In genomic region chr6:111610548-111611172, GRCh38 we compare ENCODE assay signal across 1 cellular context.
TF ChIP-seq lines count a peak whose summit lies in the region.

No MANE protein-coding gene starts in this region.

TF ChIP-seq in HepG2, 621 proteins besides CTCF, POLR2A, EP300 and RAD21 (continued from another document and continues in another):
- TF ChIP-seq BCLAF1 (IDR thresholded peaks at IDR 0.05), result no peak
- no peak for TF ChIP-seq SYNCRIP (IDR thresholded peaks at IDR 0.05; ENCODE audit: insufficient read depth, low read depth, low read length)
- TF ChIP-seq RFX3 (CRISPR knock-in tag; IDR thresholded peaks at IDR 0.05), result no peak
- TF ChIP-seq ZBTB8A (CRISPR knock-in tag; IDR thresholded peaks at IDR 0.05; ENCODE audit: borderline replicate concordance, low read depth), result no peak
- TF ChIP-seq HMG20B (CRISPR knock-in tag; conservative IDR thresholded peaks at IDR 0.05), result no peak
- TF ChIP-seq TFDP1 (CRISPR knock-in tag; IDR thresholded peaks at IDR 0.05; ENCODE audit: borderline replicate concordance), result peak; percentile 26; the same call in 1 of the 2 replicates
- TF ChIP-seq SOX13 (IDR thresholded peaks at IDR 0.05), result no peak; the same call in 1 of the 2 replicates
- peak in 1 of 2 experiments; percentile 62; a peak in 2 of 4 replicates for TF ChIP-seq SOX13 (CRISPR knock-in tag; conservative IDR thresholded peaks at IDR 0.05 in 1 of 2, IDR thresholded peaks at IDR 0.05 in 1 of 2)
- TF ChIP-seq ZNF281 (CRISPR knock-in tag; IDR thresholded peaks at IDR 0.05; ENCODE audit: borderline replicate concordance), result no peak
- no peak for TF ChIP-seq HNRNPL (IDR thresholded peaks at IDR 0.05; ENCODE audit: low read depth, low read length)
- no peak for TF ChIP-seq THYN1 (CRISPR knock-in tag; IDR thresholded peaks at IDR 0.05; ENCODE audit: borderline replicate concordance, low read depth)
- TF ChIP-seq HNF1B (CRISPR knock-in tag; IDR thresholded peaks at IDR 0.05), result peak; percentile 92
- TF ChIP-seq ZNF597 (CRISPR knock-in tag; IDR thresholded peaks at IDR 0.05), result no peak
- no peak for TF ChIP-seq ZNF337 (CRISPR knock-in tag; IDR thresholded peaks at IDR 0.05; ENCODE audit: borderline replicate concordance, low read depth)
- no peak for TF ChIP-seq ZNF234 (CRISPR knock-in tag; conservative IDR thresholded peaks at IDR 0.05)
- TF ChIP-seq HNRNPUL1 (IDR thresholded peaks at IDR 0.05; ENCODE audit: low read depth, low read length), result no peak
- no peak for TF ChIP-seq ZC3H4 (CRISPR knock-in tag; IDR thresholded peaks at IDR 0.05; ENCODE audit: borderline replicate concordance)
- TF ChIP-seq REXO4 (CRISPR knock-in tag; IDR thresholded peaks at IDR 0.05; ENCODE audit: borderline replicate concordance), result no peak
- TF ChIP-seq, protein P1, sequence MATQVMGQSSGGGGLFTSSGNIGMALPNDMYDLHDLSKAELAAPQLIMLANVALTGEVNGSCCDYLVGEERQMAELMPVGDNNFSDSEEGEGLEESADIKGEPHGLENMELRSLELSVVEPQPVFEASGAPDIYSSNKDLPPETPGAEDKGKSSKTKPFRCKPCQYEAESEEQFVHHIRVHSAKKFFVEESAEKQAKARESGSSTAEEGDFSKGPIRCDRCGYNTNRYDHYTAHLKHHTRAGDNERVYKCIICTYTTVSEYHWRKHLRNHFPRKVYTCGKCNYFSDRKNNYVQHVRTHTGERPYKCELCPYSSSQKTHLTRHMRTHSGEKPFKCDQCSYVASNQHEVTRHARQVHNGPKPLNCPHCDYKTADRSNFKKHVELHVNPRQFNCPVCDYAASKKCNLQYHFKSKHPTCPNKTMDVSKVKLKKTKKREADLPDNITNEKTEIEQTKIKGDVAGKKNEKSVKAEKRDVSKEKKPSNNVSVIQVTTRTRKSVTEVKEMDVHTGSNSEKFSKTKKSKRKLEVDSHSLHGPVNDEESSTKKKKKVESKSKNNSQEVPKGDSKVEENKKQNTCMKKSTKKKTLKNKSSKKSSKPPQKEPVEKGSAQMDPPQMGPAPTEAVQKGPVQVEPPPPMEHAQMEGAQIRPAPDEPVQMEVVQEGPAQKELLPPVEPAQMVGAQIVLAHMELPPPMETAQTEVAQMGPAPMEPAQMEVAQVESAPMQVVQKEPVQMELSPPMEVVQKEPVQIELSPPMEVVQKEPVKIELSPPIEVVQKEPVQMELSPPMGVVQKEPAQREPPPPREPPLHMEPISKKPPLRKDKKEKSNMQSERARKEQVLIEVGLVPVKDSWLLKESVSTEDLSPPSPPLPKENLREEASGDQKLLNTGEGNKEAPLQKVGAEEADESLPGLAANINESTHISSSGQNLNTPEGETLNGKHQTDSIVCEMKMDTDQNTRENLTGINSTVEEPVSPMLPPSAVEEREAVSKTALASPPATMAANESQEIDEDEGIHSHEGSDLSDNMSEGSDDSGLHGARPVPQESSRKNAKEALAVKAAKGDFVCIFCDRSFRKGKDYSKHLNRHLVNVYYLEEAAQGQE (IDR thresholded peaks at IDR 0.05; ENCODE audit: borderline replicate concordance in 1 of 2, low read depth in 1 of 2, low read length in 2 of 2), result peak in 1 of 2 experiments; percentile 49; a peak in 1 of 4 replicates
- TF ChIP-seq HES4 (CRISPR knock-in tag; IDR thresholded peaks at IDR 0.05; ENCODE audit: borderline replicate concordance), result no peak
- TF ChIP-seq MTA1 (CRISPR knock-in tag; IDR thresholded peaks at IDR 0.05; ENCODE audit: borderline replicate concordance), result peak; percentile 97
- TF ChIP-seq, protein P2, sequence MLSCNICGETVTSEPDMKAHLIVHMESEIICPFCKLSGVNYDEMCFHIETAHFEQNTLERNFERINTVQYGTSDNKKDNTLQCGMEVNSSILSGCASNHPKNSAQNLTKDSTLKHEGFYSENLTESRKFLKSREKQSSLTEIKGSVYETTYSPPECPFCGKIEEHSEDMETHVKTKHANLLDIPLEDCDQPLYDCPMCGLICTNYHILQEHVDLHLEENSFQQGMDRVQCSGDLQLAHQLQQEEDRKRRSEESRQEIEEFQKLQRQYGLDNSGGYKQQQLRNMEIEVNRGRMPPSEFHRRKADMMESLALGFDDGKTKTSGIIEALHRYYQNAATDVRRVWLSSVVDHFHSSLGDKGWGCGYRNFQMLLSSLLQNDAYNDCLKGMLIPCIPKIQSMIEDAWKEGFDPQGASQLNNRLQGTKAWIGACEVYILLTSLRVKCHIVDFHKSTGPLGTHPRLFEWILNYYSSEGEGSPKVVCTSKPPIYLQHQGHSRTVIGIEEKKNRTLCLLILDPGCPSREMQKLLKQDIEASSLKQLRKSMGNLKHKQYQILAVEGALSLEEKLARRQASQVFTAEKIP (CRISPR knock-in tag; IDR thresholded peaks at IDR 0.05; ENCODE audit: borderline replicate concordance), result no peak
- peak; percentile 77; the same call in 1 of the 2 replicates for TF ChIP-seq MEF2D (CRISPR knock-in tag; IDR thresholded peaks at IDR 0.05)
- no peak; the same call in 1 of the 2 replicates for TF ChIP-seq NKX3-1 (CRISPR knock-in tag; IDR thresholded peaks at IDR 0.05)
- TF ChIP-seq SSRP1 (CRISPR knock-in tag; IDR thresholded peaks at IDR 0.05), result no peak
- TF ChIP-seq ZNF224 (CRISPR knock-in tag; IDR thresholded peaks at IDR 0.05), result no peak
- no peak for TF ChIP-seq ZFP82 (CRISPR knock-in tag; IDR thresholded peaks at IDR 0.05; ENCODE audit: borderline replicate concordance)
- TF ChIP-seq DNMT3B (CRISPR knock-in tag; conservative IDR thresholded peaks at IDR 0.05), result no peak
- TF ChIP-seq ZSCAN20 (CRISPR knock-in tag; IDR thresholded peaks at IDR 0.05; ENCODE audit: borderline replicate concordance), result 0 out of 2 replicates have a peak, but pooled peaks have one; percentile 28
- TF ChIP-seq KDM2A (CRISPR knock-in tag; IDR thresholded peaks at IDR 0.05; ENCODE audit: borderline replicate concordance, low read depth), result no peak
- TF ChIP-seq ZNF546 (CRISPR knock-in tag; conservative IDR thresholded peaks at IDR 0.05), result peak; percentile 60; the same call in 1 of the 2 replicates
- no peak for TF ChIP-seq CC2D1A (CRISPR knock-in tag; IDR thresholded peaks at IDR 0.05)
- peak; percentile 39; the same call in 1 of the 2 replicates for TF ChIP-seq ONECUT2 (CRISPR knock-in tag; IDR thresholded peaks at IDR 0.05)
- TF ChIP-seq, protein P3, sequence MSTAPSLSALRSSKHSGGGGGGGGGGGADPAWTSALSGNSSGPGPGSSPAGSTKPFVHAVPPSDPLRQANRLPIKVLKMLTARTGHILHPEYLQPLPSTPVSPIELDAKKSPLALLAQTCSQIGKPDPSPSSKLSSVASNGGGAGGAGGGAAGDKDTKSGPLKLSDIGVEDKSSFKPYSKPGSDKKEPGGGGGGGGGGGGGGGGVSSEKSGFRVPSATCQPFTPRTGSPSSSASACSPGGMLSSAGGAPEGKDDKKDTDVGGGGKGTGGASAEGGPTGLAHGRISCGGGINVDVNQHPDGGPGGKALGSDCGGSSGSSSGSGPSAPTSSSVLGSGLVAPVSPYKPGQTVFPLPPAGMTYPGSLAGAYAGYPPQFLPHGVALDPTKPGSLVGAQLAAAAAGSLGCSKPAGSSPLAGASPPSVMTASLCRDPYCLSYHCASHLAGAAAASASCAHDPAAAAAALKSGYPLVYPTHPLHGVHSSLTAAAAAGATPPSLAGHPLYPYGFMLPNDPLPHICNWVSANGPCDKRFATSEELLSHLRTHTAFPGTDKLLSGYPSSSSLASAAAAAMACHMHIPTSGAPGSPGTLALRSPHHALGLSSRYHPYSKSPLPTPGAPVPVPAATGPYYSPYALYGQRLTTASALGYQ (CRISPR knock-in tag; IDR thresholded peaks at IDR 0.05), result no peak
- peak in 1 of 2 experiments; percentile 34; a peak in 1 of 4 replicates for TF ChIP-seq ATF4 (CRISPR knock-in tag; IDR thresholded peaks at IDR 0.05)
- peak; percentile 93 for TF ChIP-seq ZMYM2 (CRISPR knock-in tag; IDR thresholded peaks at IDR 0.05)
